8 cellular contexts compared by ENCODE assay signal in genomic region chr12:7108928-7109920, GRCh38. TPM values are rescaled to one million over a fixed set of nuclear protein-coding genes. Genes with fewer than 3 reads are reported as not detected.
DNase-seq lines count a peak whose midpoint lies in the region; ATAC-seq, FAIRE-seq and TF ChIP-seq lines count a peak whose summit lies in the region.

C1RL (minus strand) TSS chr12:7109214; CDS start chr12:7109180, 34 bp downstream.

- H3K4me1 Mint-ChIP-seq in HFFc6 (ENCODE audit: low read depth), result peaks cover 33% of the 10 kb centered on the region

- H3K9me3 Mint-ChIP-seq in HFFc6, result peaks cover 15% of the 10 kb centered on the region

- peak within 1 kb of the TSS; percentile 90 for H3K4me3 Mint-ChIP-seq in HFFc6

- intact Hi-C loops in kidney (cut with DNase I), result no loop called here

- H3K36me3 ChIP-seq in kidney (ENCODE audit: control insufficient read depth in 1 of 2, insufficient read depth in 2 of 2, low read length in 2 of 2), result peaks cover 0 to under 1% of the 10 kb centered on the region in 2 donors

- peaks cover 15% of the 10 kb centered on the region for H3K36me3 Mint-ChIP-seq in HFFc6 (ENCODE audit: low read depth)

- peak; percentile 30 to 33 for ATAC-seq in activated CD4-positive, CD25-positive, alpha-beta regulatory T cell treated with anti-CD3 and anti-CD28 coated beads, Interleukin-2, amount 50 U/mL, for 24 hours

- H3K4me3 ChIP-seq in kidney (ENCODE audit: low read length in 2 of 2), result peak within 1 kb of the TSS; percentile 58 to 77

- peak within 1 kb of the TSS; percentile 79 to 91 for H3K9ac ChIP-seq in kidney (ENCODE audit: low read length in 2 of 2)

- peak; percentile 98 for TF ChIP-seq CTCF in HFFc6 (IDR thresholded peaks at IDR 0.05)
- peak; percentile 91 for TF ChIP-seq CTCF in kidney (IDR thresholded peaks at IDR 0.05; ENCODE audit: borderline replicate concordance, extremely low read depth, insufficient read depth)

- H3K9me3 ChIP-seq in kidney (ENCODE audit: control insufficient read depth in 1 of 2, low read length in 2 of 2), result no peaks in the 10 kb centered on the region

- H3K27ac ChIP-seq in kidney (ENCODE audit: low read depth in 2 of 2, low read length in 2 of 2), result peak within 1 kb of the TSS; percentile 66 to 90

- no peaks in the 10 kb centered on the region; the same call in 1 of the 2 replicates for H3K27me3 Mint-ChIP-seq in HFFc6 (ENCODE audit: insufficient read depth)

- no peak for FAIRE-seq in kidney (lab: Jason Lieb, UNC)

- H3K27ac Mint-ChIP-seq in HFFc6, result peak within 1 kb of the TSS; percentile 96

- DNase-seq in CMK (ENCODE audit: low read depth), result peak; percentile 78
- peak; percentile 69 for DNase-seq in HFFc6
- DNase-seq in NCI-H226, result peak; percentile 66
- peak; percentile 76 for DNase-seq in cerebellar cortex (ENCODE audit: low spot score)
- peak; percentile 95 for DNase-seq in kidney
- DNase-seq in stimulated activated CD4-positive, alpha-beta T cell treated with anti-CD3 and anti-CD28 coated beads, Interleukin-12 subunit alpha, Interleukin-12 subunit beta, amount 100 ng/mL, for 48 hours (ENCODE audit: low read depth in 2 of 3, low spot score in 1 of 3), result peak; percentile 69 to 94 (median 80)
- DNase-seq in 8988T, result no peak

- peaks cover 0 to 10% of the 10 kb centered on the region in 2 donors for H3K4me1 ChIP-seq in kidney (ENCODE audit: control insufficient read depth in 1 of 2, insufficient read depth in 1 of 2, low read depth in 1 of 2, low read length in 2 of 2)

RNA-seq across cellular contexts. Expression of gene C1RL, which starts in this region (rescaled TPM):
- 10 to 100 TPM in 5 of 6 experiments, 1 to 10 TPM in 1; 8.5 to 20.0 (median 15.8) TPM for total RNA-seq in HFFc6 (2021; fragmentation: NEBNext Ultra II Directional; extraction: Animal tissue kit (Norgen Biotek cat#: 25700))
- total RNA-seq in kidney, result 147 TPM
- 25.2 TPM for polyA plus RNA-seq in kidney (ENCODE audit: insufficient read depth, low read depth, low replicate concordance)
